Comparison of ENCODE assay signal across 25 cellular contexts in the genomic region with DNA sequence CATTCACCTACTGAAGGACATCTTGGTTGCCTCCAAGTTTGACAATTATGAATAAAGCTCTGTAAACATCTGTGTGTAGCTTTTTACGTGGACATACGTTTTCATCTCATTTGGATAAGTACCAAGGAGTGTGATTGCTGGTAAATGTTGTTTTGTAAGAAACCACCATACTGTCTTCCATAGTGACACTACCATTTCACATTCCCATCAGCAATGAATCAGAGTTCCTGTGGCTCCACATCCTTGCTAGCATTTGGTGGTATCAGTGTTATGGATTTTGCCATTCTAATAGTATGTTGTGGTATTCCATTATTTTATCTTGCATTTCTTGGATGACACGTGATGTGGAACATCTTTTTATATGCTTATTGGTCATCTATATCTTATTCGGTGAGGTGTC.
A peak's percentile ranks its signal among the peaks of the same experiment; 100 is the strongest.
DNase-seq lines count a peak whose midpoint lies in the region; ATAC-seq, FAIRE-seq and TF ChIP-seq lines count a peak whose summit lies in the region.
"Had no signal": no experiment of that assay in that cellular context is flagged by ENCODE, and none has a peak within 500 bp of the region (broad histone marks: within the 10 kb centered on the region; RNA-seq: fewer than 3 reads in every experiment).

No MANE protein-coding gene starts in this region.

- H3K27ac ChIP-seq in endodermal cell (ENCODE audit: low read depth, low read length), result no peak overlapping the region
- H3K27ac ChIP-seq: BLaER1 had no signal

- no peak for ATAC-seq in GM19035 (IDR thresholded peaks at IDR 0.05; ENCODE audit: unreplicated experiment)
- ATAC-seq: GM12878 had no signal

- H3K4me3 Mint-ChIP-seq in endodermal cell, result no peak overlapping the region
- H3K4me3 Mint-ChIP-seq: CD14-positive monocyte; CD4-positive, alpha-beta memory T cell; CD4-positive, CD25-positive, alpha-beta regulatory T cell; CD8-positive, alpha-beta memory T cell had no signal

- H3K36me3 ChIP-seq in endodermal cell (ENCODE audit: control insufficient read depth, insufficient read depth, low read length), result peaks cover 13% of the 10 kb centered on the region
- H3K36me3 ChIP-seq: BE2C had no signal

- H3K9ac ChIP-seq in endodermal cell (ENCODE audit: extremely low read depth, low read length, poor library complexity, severe bottlenecking), result no peak overlapping the region
- H3K9ac ChIP-seq: BLaER1 had no signal

- TF ChIP-seq POLR2A in H54 (IDR thresholded peaks at IDR 0.05; ENCODE audit: low read depth, low read length), result no peak

- peaks cover 12% of the 10 kb centered on the region for H3K9me3 Mint-ChIP-seq in endodermal cell
- H3K9me3 Mint-ChIP-seq: CD8-positive, alpha-beta memory T cell had no signal

- FAIRE-seq in H54 (lab: Jason Lieb, UNC), result peak; percentile 30
- FAIRE-seq in urothelium cell line (lab: Jason Lieb, UNC), result peak; percentile 61
- FAIRE-seq in HTR-8/SVneo (lab: Jason Lieb, UNC), result no peak
- FAIRE-seq: A204.1, GM12878 had no signal

- no peak for DNase-seq in H54 (ENCODE audit: insufficient read length, low spot score)
- no peak for DNase-seq in endodermal cell
- no peak for DNase-seq in urothelium cell line (ENCODE audit: low spot score)
- DNase-seq in HTR-8/SVneo (ENCODE audit: insufficient read length, low spot score), result no peak
- DNase-seq in nucleus accumbens (lab: John Stamatoyannopoulos, UW), result no peak
- DNase-seq: 8988T; ACHN; BE2C; C1 segment of cervical spinal cord; CD4-positive, alpha-beta memory T cell; CD4-positive, CD25-positive, alpha-beta regulatory T cell; CD8-positive, alpha-beta memory T cell; COR-L47; DMS 273 treated with DMSO at 0.1 percent for 48 hours; DMS153; DMS53; DMS79; DND-41; EL; GDM1 had no signal

- H3K27me3 Mint-ChIP-seq in endodermal cell (ENCODE audit: insufficient read depth), result peaks cover 18% of the 10 kb centered on the region
- H3K27me3 Mint-ChIP-seq: CD4-positive, alpha-beta memory T cell; CD4-positive, CD25-positive, alpha-beta regulatory T cell; CD8-positive, alpha-beta memory T cell had no signal

- WGBS in endodermal cell (ENCODE audit: insufficient coverage in 1 of 2, insufficient read length in 1 of 2), 2 experiments, result 92 to 100% methylated on average over 2 to 4 of the region's 4 CpGs

- no peak overlapping the region for H3K27ac Mint-ChIP-seq in endodermal cell
- H3K27ac Mint-ChIP-seq: CD14-positive monocyte; CD4-positive, alpha-beta memory T cell had no signal

- H3K36me3 Mint-ChIP-seq in endodermal cell (ENCODE audit: low read depth), result peaks cover 25% of the 10 kb centered on the region

- peaks cover 19% of the 10 kb centered on the region for H3K4me1 Mint-ChIP-seq in endodermal cell

- peaks cover 5% of the 10 kb centered on the region for H3K4me1 ChIP-seq in endodermal cell (ENCODE audit: control insufficient read depth, insufficient read depth, low read length)
- H3K4me1 ChIP-seq: BLaER1 had no signal

- H3K4me3 ChIP-seq in endodermal cell (ENCODE audit: low read length), result peak overlapping the region; percentile 62
- H3K4me3 ChIP-seq: BLaER1, GM12878 had no signal

- peaks cover 10% of the 10 kb centered on the region for H3K27me3 ChIP-seq in endodermal cell (ENCODE audit: control insufficient read depth, insufficient read depth, low read length, poor library complexity, severe bottlenecking)
- H3K27me3 ChIP-seq: BE2C, BLaER1 had no signal

- no peak for TF ChIP-seq CTCF in endodermal cell (conservative IDR thresholded peaks at IDR 0.05)

- peaks cover 15% of the 10 kb centered on the region for H3K9me3 ChIP-seq in endodermal cell (ENCODE audit: control insufficient read depth, low read length)
- H3K9me3 ChIP-seq: BE2C, BLaER1 had no signal
